In the genomic region with DNA sequence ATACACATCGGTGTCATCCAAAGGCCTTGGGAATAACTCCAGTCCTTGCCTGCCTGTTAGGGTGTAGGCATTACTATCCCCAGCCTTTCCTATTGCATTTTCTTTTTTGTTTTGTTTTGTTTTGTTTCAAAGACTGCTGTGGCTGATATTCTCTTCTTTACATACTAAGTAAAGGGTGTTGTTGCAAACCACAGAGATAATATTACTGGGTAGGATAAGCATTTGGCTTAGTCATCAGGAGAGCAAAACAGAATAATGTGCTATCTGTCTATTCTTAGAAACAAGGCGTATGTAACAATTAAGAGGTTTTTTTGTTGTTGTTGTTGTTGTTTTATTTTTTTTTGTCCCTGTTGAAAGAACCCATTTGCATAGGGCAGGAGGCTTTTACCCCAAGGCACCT, we compare ENCODE assay signal across 17 cellular contexts. TPM values are rescaled to one million over a fixed set of nuclear protein-coding genes. Genes with fewer than 3 reads are reported as not detected.
DNase-seq lines count a peak whose midpoint lies in the region; ATAC-seq and TF ChIP-seq lines count a peak whose summit lies in the region.
"Had no signal": no experiment of that assay in that cellular context is flagged by ENCODE, and none has a peak within 500 bp of the region (broad histone marks: within the 10 kb centered on the region; RNA-seq: fewer than 3 reads in every experiment).

No MANE protein-coding gene starts in this region.

- no peaks in the 10 kb centered on the region for H3K36me3 Mint-ChIP-seq in activated CD8-positive, alpha-beta T cell treated with anti-CD3 and anti-CD28 coated beads for 36 hours (ENCODE audit: low read depth)
- H3K36me3 Mint-ChIP-seq: activated naive CD4-positive, alpha-beta T cell treated with anti-CD3 and anti-CD28 coated beads, Interleukin-2, amount 50 U/mL, for 72 hours; CD4-positive, CD25-positive, alpha-beta regulatory T cell had no signal

- no peak overlapping the region for H3K27ac ChIP-seq in RWPE1
- H3K27ac ChIP-seq in hepatocyte, result no peak overlapping the region
- H3K27ac ChIP-seq: 22Rv1, coronary artery, lower lobe of right lung, skin epidermis had no signal

- CTCF ChIA-PET in RWPE1 (lab: Yijun Ruan, JAX), result no interaction called here
- CTCF ChIA-PET in activated CD8-positive, alpha-beta T cell treated with anti-CD3 and anti-CD28 coated beads for 36 hours (lab: Charles Lee), result no interaction called here

- no peaks in the 10 kb centered on the region for H3K4me1 Mint-ChIP-seq in activated CD8-positive, alpha-beta T cell treated with anti-CD3 and anti-CD28 coated beads for 36 hours (ENCODE audit: low read depth)
- H3K4me1 Mint-ChIP-seq: CD4-positive, CD25-positive, alpha-beta regulatory T cell had no signal

- TF ChIP-seq CTCF in RWPE1 (conservative IDR thresholded peaks at IDR 0.05; ENCODE audit: low read depth) (no peak), hepatocyte (IDR thresholded peaks at IDR 0.05; ENCODE audit: poor library complexity) (no peak)
- no peak for TF ChIP-seq CTCF in activated CD8-positive, alpha-beta T cell treated with anti-CD3 and anti-CD28 coated beads for 36 hours (IDR thresholded peaks at IDR 0.05)

- intact Hi-C loops in activated CD8-positive, alpha-beta T cell treated with anti-CD3 and anti-CD28 coated beads for 36 hours (cut with micrococcal nuclease), result no loop called here
- intact Hi-C loops in Right ventricle myocardium inferior (cut with DNase I), result no loop called here

- no peaks in the 10 kb centered on the region for H3K79me2 ChIP-seq in hepatocyte

- no peak for ATAC-seq in activated CD8-positive, alpha-beta T cell treated with anti-CD3 and anti-CD28 coated beads for 36 hours
- no peak for ATAC-seq in Right ventricle myocardium inferior
- ATAC-seq: activated naive CD4-positive, alpha-beta T cell treated with anti-CD3 and anti-CD28 coated beads, Interleukin-2, amount 50 U/mL, for 72 hours had no signal

- H3K9me3 Mint-ChIP-seq in activated CD8-positive, alpha-beta T cell treated with anti-CD3 and anti-CD28 coated beads for 36 hours, result no peaks in the 10 kb centered on the region
- H3K9me3 Mint-ChIP-seq: activated naive CD4-positive, alpha-beta T cell treated with anti-CD3 and anti-CD28 coated beads, Interleukin-2, amount 50 U/mL, for 72 hours had no signal

- POLR2A ChIA-PET in RWPE1 (lab: Yijun Ruan, JAX; ENCODE audit: low non-redundant PET), result no interaction called here
- POLR2A ChIA-PET in activated CD8-positive, alpha-beta T cell treated with anti-CD3 and anti-CD28 coated beads for 36 hours (lab: Charles Lee), result no interaction called here

- H2AFZ ChIP-seq in hepatocyte, result no peak overlapping the region

- peak; percentile 45 for DNase-seq in DMS153 (lab: John Stamatoyannopoulos, UW)
- DNase-seq in DMS153 treated with DMSO at 0.1 percent for 48 hours (lab: John Stamatoyannopoulos, UW; ENCODE audit: unreplicated experiment), result no peak
- peak; percentile 0 for DNase-seq in RWPE1 (ENCODE audit: low spot score)
- DNase-seq in dedifferentiated amniotic fluid mesenchymal stem cell (ENCODE audit: extremely low spot score), result peak; percentile 50
- DNase-seq in skeletal muscle cell (ENCODE audit: low read depth), result peak; percentile 33
- DNase-seq in hepatocyte (ENCODE audit: low spot score), result no peak
- no peak for DNase-seq in activated CD8-positive, alpha-beta T cell treated with anti-CD3 and anti-CD28 coated beads for 36 hours
- no peak for DNase-seq in Right ventricle myocardium inferior (ENCODE audit: missing footprints)
- DNase-seq: activated CD4-positive, CD25-positive, alpha-beta regulatory T cell; CD4-positive, CD25-positive, alpha-beta regulatory T cell; GF-D8; NCI-H2171 treated with DMSO at 0.1 percent for 48 hours had no signal

- H3K27me3 Mint-ChIP-seq in activated CD8-positive, alpha-beta T cell treated with anti-CD3 and anti-CD28 coated beads for 36 hours, result peaks cover 1% of the 10 kb centered on the region
- H3K27me3 Mint-ChIP-seq: CD4-positive, CD25-positive, alpha-beta regulatory T cell had no signal

- no peaks in the 10 kb centered on the region for H3K36me3 ChIP-seq in hepatocyte (replicated peaks; ENCODE audit: insufficient read depth, low read depth)
- H3K36me3 ChIP-seq: lower lobe of right lung had no signal

- H3K4me3 Mint-ChIP-seq in activated CD8-positive, alpha-beta T cell treated with anti-CD3 and anti-CD28 coated beads for 36 hours, result no peak overlapping the region
- H3K4me3 Mint-ChIP-seq: CD4-positive, CD25-positive, alpha-beta regulatory T cell had no signal

- H3K27me3 ChIP-seq in hepatocyte, result no peaks in the 10 kb centered on the region

- 79% methylated on average over 2 of the region's 2 CpGs for WGBS in hepatocyte (ENCODE audit: low lambda C conversion rate, missing lambda C conversion rate)

- no peak overlapping the region for H3K27ac Mint-ChIP-seq in activated CD8-positive, alpha-beta T cell treated with anti-CD3 and anti-CD28 coated beads for 36 hours
- H3K27ac Mint-ChIP-seq: activated naive CD4-positive, alpha-beta T cell treated with anti-CD3 and anti-CD28 coated beads, Interleukin-2, amount 50 U/mL, for 72 hours; CD4-positive, CD25-positive, alpha-beta regulatory T cell had no signal

- no peaks in the 10 kb centered on the region for H3K9me3 ChIP-seq in hepatocyte (ENCODE audit: low read depth)
- H3K9me3 ChIP-seq: lower lobe of right lung had no signal

- H3K4me3 ChIP-seq in skeletal muscle cell (ENCODE audit: low read depth, low read length) (no peak overlapping the region), hepatocyte (no peak overlapping the region)
- H3K4me3 ChIP-seq: coronary artery, lower lobe of right lung, skin epidermis had no signal

- no peaks in the 10 kb centered on the region for H3K4me1 ChIP-seq in hepatocyte (ENCODE audit: insufficient read depth)
- H3K4me1 ChIP-seq: lower lobe of right lung had no signal

- no peaks in the 10 kb centered on the region for H4K20me1 ChIP-seq in hepatocyte (ENCODE audit: insufficient read depth, poor library complexity, severe bottlenecking)

- no peaks in the 10 kb centered on the region for H3K9me2 ChIP-seq in hepatocyte (replicated peaks; ENCODE audit: insufficient read depth)

- no peak overlapping the region for H3K4me2 ChIP-seq in hepatocyte

RNA-seq across cellular contexts. Expression of gene UGT2B28, which starts 41.8 kb away (rescaled TPM):
- 0.73 and 1.0 TPM in 2 replicates for total RNA-seq in hepatocyte
- polyA plus RNA-seq in hepatocyte, result 0.62 TPM in 1 of 2 replicates, not detected in the other
- not detected for total RNA-seq in activated CD8-positive, alpha-beta T cell treated with anti-CD3 and anti-CD28 coated beads for 36 hours
- not detected for total RNA-seq in Right ventricle myocardium inferior
- total RNA-seq: activated naive CD4-positive, alpha-beta T cell treated with anti-CD3 and anti-CD28 coated beads, Interleukin-2, amount 50 U/mL, for 72 hours; CD4-positive, CD25-positive, alpha-beta regulatory T cell; lower lobe of right lung had no signal
- polyA plus RNA-seq: CD4-positive, CD25-positive, alpha-beta regulatory T cell had no signal

Comparison
In these comparisons a context has a peak if more than half of its experiments do, and no peak if none do; other contexts are left out.
1. DNase-seq: peak in DMS153 (single experiment), RWPE1 (single experiment), dedifferentiated amniotic fluid mesenchymal stem cell (single experiment) and skeletal muscle cell (single experiment); none in DMS153 treated with DMSO at 0.1 percent for 48 hours (single experiment), hepatocyte (single experiment), activated CD8-positive, alpha-beta T cell treated with anti-CD3 and anti-CD28 coated beads for 36 hours (single experiment) and Right ventricle myocardium inferior (single experiment).